16 cellular contexts compared by ENCODE assay signal in the genomic region with DNA sequence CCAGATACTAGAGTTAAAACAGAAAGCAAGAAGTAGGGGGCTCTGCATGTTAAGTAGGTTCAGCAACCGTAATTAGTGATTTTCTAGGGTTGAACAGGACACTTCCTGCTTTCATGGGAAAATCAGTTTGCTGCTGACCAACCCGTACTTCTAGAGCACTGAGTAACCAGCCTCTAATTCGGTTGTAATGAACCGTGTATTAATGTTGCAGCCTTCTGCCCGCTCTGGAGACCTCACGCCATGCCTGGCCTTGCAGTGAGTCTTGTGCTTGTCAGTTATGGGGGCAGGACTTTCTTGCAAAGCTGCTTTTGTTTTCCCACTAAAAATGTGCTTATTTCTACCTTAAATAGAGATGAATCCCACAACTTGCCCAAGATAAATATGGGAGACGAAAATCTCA.
DNase-seq lines count a peak whose midpoint lies in the region; ATAC-seq and TF ChIP-seq lines count a peak whose summit lies in the region.
"Had no signal": no experiment of that assay in that cellular context is flagged by ENCODE, and none has a peak within 500 bp of the region (broad histone marks: within the 10 kb centered on the region; RNA-seq: fewer than 3 reads in every experiment).

No MANE protein-coding gene starts in this region.

- TF ChIP-seq CTCF in endodermal cell (conservative IDR thresholded peaks at IDR 0.05), result no peak
- no peak for TF ChIP-seq CTCF in nephron progenitor cell (IDR thresholded peaks at IDR 0.05)
- TF ChIP-seq CTCF in heart left ventricle (IDR thresholded peaks at IDR 0.05), result no peak
- no peak for TF ChIP-seq CTCF in psoas muscle (IDR thresholded peaks at IDR 0.05)

- peaks cover 9% of the 10 kb centered on the region for H3K27me3 ChIP-seq in endodermal cell (ENCODE audit: control insufficient read depth, insufficient read depth, low read length, poor library complexity, severe bottlenecking)
- H3K27me3 ChIP-seq in heart left ventricle, result peaks cover 0 to 10% (median 0%) of the 10 kb centered on the region in 9 donors
- peaks cover 0 to 2% (median 0%) of the 10 kb centered on the region in 3 donors for H3K27me3 ChIP-seq in psoas muscle (ENCODE audit: insufficient read depth in 3 of 3, low read length in 2 of 3)

- H3K4me1 ChIP-seq in endodermal cell (ENCODE audit: control insufficient read depth, insufficient read depth, low read length) (no peaks in the 10 kb centered on the region), heart left ventricle (no peaks in the 10 kb centered on the region), psoas muscle (no peaks in the 10 kb centered on the region)
- H3K4me1 ChIP-seq: HAP-1 had no signal

- ATAC-seq in heart left ventricle (no peak), HG03460 (IDR thresholded peaks at IDR 0.05; ENCODE audit: unreplicated experiment) (no peak), psoas muscle (no peak)

- no peak overlapping the region for H3K27ac ChIP-seq in endodermal cell (ENCODE audit: low read depth, low read length)
- no peak overlapping the region for H3K27ac ChIP-seq in heart left ventricle
- no peak overlapping the region for H3K27ac ChIP-seq in psoas muscle

- H3K36me3 ChIP-seq in endodermal cell (ENCODE audit: control insufficient read depth, insufficient read depth, low read length), result no peaks in the 10 kb centered on the region
- H3K36me3 ChIP-seq in heart left ventricle, result no peaks in the 10 kb centered on the region
- H3K36me3 ChIP-seq in psoas muscle (ENCODE audit: insufficient read depth in 1 of 2, low read depth in 1 of 2), result no peaks in the 10 kb centered on the region
- H3K36me3 ChIP-seq: HAP-1 had no signal

- 85 to 91% methylated on average over 7 of the region's 7 CpGs for WGBS in endodermal cell (ENCODE audit: insufficient coverage in 1 of 2, insufficient read length in 1 of 2), 2 experiments
- WGBS in heart left ventricle, 4 donors, result 72 to 74% (median 74%) methylated on average over 7 of the region's 7 CpGs
- WGBS in psoas muscle, 3 donors, result 44 to 55% (median 50%) methylated on average over 7 of the region's 7 CpGs

- intact Hi-C loops in heart left ventricle (cut with DNase I) (no loop called here), psoas muscle (cut with DNase I) (no loop called here)

- H3K4me3 ChIP-seq in endodermal cell (ENCODE audit: low read length) (no peak overlapping the region), heart left ventricle (no peak overlapping the region), psoas muscle (no peak overlapping the region)
- H3K4me3 ChIP-seq: HAP-1 had no signal

- no peak for TF ChIP-seq POLR2A in heart left ventricle (IDR thresholded peaks at IDR 0.05)

- H3K4me1 Mint-ChIP-seq in endodermal cell, result no peaks in the 10 kb centered on the region
- H3K4me1 Mint-ChIP-seq in nephron progenitor cell, result peaks cover 86% of the 10 kb centered on the region
- H3K4me1 Mint-ChIP-seq: CD4-positive, alpha-beta memory T cell had no signal

- no peaks in the 10 kb centered on the region for H3K36me3 Mint-ChIP-seq in endodermal cell (ENCODE audit: low read depth)
- peaks cover 34% of the 10 kb centered on the region for H3K36me3 Mint-ChIP-seq in nephron progenitor cell (ENCODE audit: low read depth)

- H3K27ac Mint-ChIP-seq in endodermal cell (no peak overlapping the region), nephron progenitor cell (peak overlapping the region; percentile 38)
- H3K27ac Mint-ChIP-seq: CD4-positive, alpha-beta memory T cell; HFFc6 had no signal

- H3K9ac ChIP-seq in endodermal cell (ENCODE audit: extremely low read depth, low read length, poor library complexity, severe bottlenecking), result no peak overlapping the region

- H3K9me3 ChIP-seq in endodermal cell (ENCODE audit: control insufficient read depth, low read length), result no peaks in the 10 kb centered on the region
- peaks cover 0 to 11% (median 0%) of the 10 kb centered on the region in 12 donors for H3K9me3 ChIP-seq in heart left ventricle
- no peaks in the 10 kb centered on the region for H3K9me3 ChIP-seq in psoas muscle
- H3K9me3 ChIP-seq: HAP-1 had no signal

- H3K27me3 Mint-ChIP-seq in endodermal cell (ENCODE audit: insufficient read depth) (peaks cover 27% of the 10 kb centered on the region), nephron progenitor cell (ENCODE audit: low read depth, poor library complexity) (peaks cover 1% of the 10 kb centered on the region)

- no peaks in the 10 kb centered on the region for H3K9me3 Mint-ChIP-seq in endodermal cell
- peaks cover 11% of the 10 kb centered on the region for H3K9me3 Mint-ChIP-seq in nephron progenitor cell

- DNase-seq in endodermal cell (peak; percentile 23), islet precursor cell (peak; percentile 24), nephron progenitor cell (no peak), heart left ventricle (no peak), psoas muscle (no peak)
- DNase-seq: C1 segment of cervical spinal cord; Calu3; CD4-positive, alpha-beta memory T cell; COR-L47; DMS53; DMS79 treated with DMSO at 0.1 percent for 48 hours; GF-D8; GOT3; HFFc6 had no signal

- H3K4me3 Mint-ChIP-seq in endodermal cell (no peak overlapping the region), nephron progenitor cell (no peak overlapping the region)
- H3K4me3 Mint-ChIP-seq: CD4-positive, alpha-beta memory T cell; HFFc6 had no signal

Comparison
In these comparisons a context has a peak if more than half of its experiments do, and no peak if none do; other contexts are left out.
1. DNase-seq: peak in endodermal cell (single experiment) and islet precursor cell (single experiment); none in nephron progenitor cell (single experiment), heart left ventricle (0 of 5) and psoas muscle (0 of 2).